ENCODE assay signal across 24 cellular contexts in genomic region chr6:39433630-39434029, GRCh38.
"Had no signal": no experiment of that assay in that cellular context is flagged by ENCODE, and none has a peak within 500 bp of the region (broad histone marks: within the 10 kb centered on the region; RNA-seq: fewer than 3 reads in every experiment).

No MANE protein-coding gene starts in this region.

- H3K27ac ChIP-seq: colonic mucosa, epithelial cell of prostate, gastrocnemius medialis, heart right ventricle, left lung, lower lobe of right lung had no signal

- H3K4me3 ChIP-seq: colonic mucosa, gastrocnemius medialis, heart right ventricle, left lung, lower lobe of right lung had no signal

- ATAC-seq: effector memory CD8-positive, alpha-beta T cell; esophagus mucosa; gastrocnemius medialis; heart right ventricle; left cardiac atrium; left lung; left ventricle myocardium superior; lower lobe of right lung had no signal

- H3K36me3 ChIP-seq: colonic mucosa, gastrocnemius medialis, heart right ventricle, left lung, lower lobe of right lung had no signal

- H3K27me3 ChIP-seq: colonic mucosa, gastrocnemius medialis, heart right ventricle, left lung had no signal

- H3K9me3 ChIP-seq: colonic mucosa, gastrocnemius medialis, left lung, lower lobe of right lung had no signal

- DNase-seq: cerebellar nuclear complex; colonic mucosa; cortex of kidney; effector CD8-positive, alpha-beta T cell; effector memory CD8-positive, alpha-beta T cell; endodermal cell; erythroblast; foreskin fibroblast; foreskin melanocyte; gastrocnemius medialis; glutamatergic neuron; head of caudate nucleus; heart right ventricle; hippocampal formation; left cardiac atrium; left lung; left ventricle myocardium superior; lower lobe of right lung; mesenchymal stem cell had no signal

- H3K4me1 ChIP-seq: colonic mucosa had no signal

- FAIRE-seq: endometrium, islet of Langerhans, keratinocyte had no signal
